In the genomic region with DNA sequence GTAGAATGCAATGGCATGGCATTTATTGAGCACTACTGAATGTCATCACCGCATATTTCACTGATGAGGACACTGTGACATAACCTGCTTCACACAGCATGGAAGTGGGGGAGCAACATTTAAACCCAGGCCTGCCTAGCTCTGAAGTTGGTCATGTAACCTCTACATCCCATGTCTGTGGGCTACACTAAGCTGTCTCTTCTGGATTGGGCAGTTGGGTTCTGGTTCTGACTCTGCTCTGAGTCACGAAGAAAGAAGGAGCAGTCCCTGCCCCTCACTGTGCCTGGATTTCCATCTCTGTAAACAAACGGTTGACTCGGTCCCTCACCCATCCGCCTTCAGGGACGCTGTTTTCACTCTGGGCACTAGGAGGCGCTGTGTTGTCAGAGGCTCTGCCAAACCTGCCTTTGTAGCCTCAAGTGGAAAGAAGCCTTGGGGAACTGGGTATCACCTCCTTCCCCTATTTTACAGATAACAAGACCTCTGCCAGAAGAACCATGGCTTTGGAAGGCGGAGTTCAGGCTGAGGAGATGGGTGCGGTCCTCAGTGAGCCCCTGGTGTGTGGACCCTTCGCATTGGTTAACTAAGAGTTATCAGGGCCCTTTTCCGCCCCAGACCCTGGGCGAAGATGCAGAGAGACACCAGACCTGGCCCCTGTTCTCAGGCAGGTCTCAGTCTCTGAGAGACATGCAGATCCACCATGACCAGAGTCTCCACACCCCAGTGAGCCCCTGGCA, we compare ENCODE assay signal across 8 cellular contexts. TPM values are rescaled to one million over a fixed set of nuclear protein-coding genes. Genes with fewer than 3 reads are reported as not detected.
DNase-seq lines count a peak whose midpoint lies in the region; ATAC-seq and TF ChIP-seq lines count a peak whose summit lies in the region.

No MANE protein-coding gene starts in this region.

- no peak overlapping the region for H3K4me3 Mint-ChIP-seq in activated T-helper 17 cell treated with anti-CD3 and anti-CD28 coated beads, Interleukin-2, amount 50 U/mL, for 72 hours

- H3K27me3 ChIP-seq in psoas muscle (ENCODE audit: insufficient read depth in 3 of 3, low read length in 2 of 3), result no peaks in the 10 kb centered on the region

- H3K27me3 Mint-ChIP-seq in activated T-helper 17 cell treated with anti-CD3 and anti-CD28 coated beads, Interleukin-2, amount 50 U/mL, for 72 hours, result peaks cover 6% of the 10 kb centered on the region

- no peaks in the 10 kb centered on the region for H3K36me3 ChIP-seq in psoas muscle (ENCODE audit: insufficient read depth in 1 of 2, low read depth in 1 of 2)

- ATAC-seq in activated T-helper 17 cell treated with anti-CD3 and anti-CD28 coated beads, Interleukin-2, amount 50 U/mL, for 72 hours (replicated peaks), result peak; percentile 86
- ATAC-seq in psoas muscle (peak in 2 of 4 donors; percentile 40 to 41), GM19467 (IDR thresholded peaks at IDR 0.05; ENCODE audit: unreplicated experiment) (no peak)

- no peaks in the 10 kb centered on the region for H3K36me3 Mint-ChIP-seq in activated T-helper 17 cell treated with anti-CD3 and anti-CD28 coated beads, Interleukin-2, amount 50 U/mL, for 72 hours (ENCODE audit: low read depth)

- H3K4me3 ChIP-seq in psoas muscle, result no peak overlapping the region

- H3K4me1 ChIP-seq in psoas muscle, result no peaks in the 10 kb centered on the region

- H3K27ac Mint-ChIP-seq in activated T-helper 17 cell treated with anti-CD3 and anti-CD28 coated beads, Interleukin-2, amount 50 U/mL, for 72 hours, result no peak overlapping the region

- WGBS in psoas muscle, 3 donors, result 54 to 62% (median 56%) methylated on average over 12 of the region's 12 CpGs

- H3K9me3 ChIP-seq in psoas muscle, result no peaks in the 10 kb centered on the region

- H3K9me3 Mint-ChIP-seq in activated T-helper 17 cell treated with anti-CD3 and anti-CD28 coated beads, Interleukin-2, amount 50 U/mL, for 72 hours, result no peaks in the 10 kb centered on the region

- H3K27ac ChIP-seq in psoas muscle, result no peak overlapping the region

- H3K4me1 Mint-ChIP-seq in activated T-helper 17 cell treated with anti-CD3 and anti-CD28 coated beads, Interleukin-2, amount 50 U/mL, for 72 hours, result no peaks in the 10 kb centered on the region

- peak; percentile 71 for TF ChIP-seq CTCF in psoas muscle (IDR thresholded peaks at IDR 0.05)

- DNase-seq in GF-D8 (lab: John Stamatoyannopoulos, UW) (peak; percentile 16), HuH-7 (ENCODE audit: low spot score) (peak; percentile 73), SHP77 (lab: John Stamatoyannopoulos, UW) (peak; percentile 35 to 71), glomerular visceral epithelial cell (ENCODE audit: extremely low spot score) (peak; percentile 78), psoas muscle (peak; percentile 61 to 74), superior temporal gyrus (ENCODE audit: extremely low spot score) (no peak)

- intact Hi-C loops in psoas muscle (cut with DNase I), result loop anchor here in 1 of 2 donors (5.0 kb wide), 1 partner anchor 37 kb away; no protein-coding TSS in a partner anchor

RNA-seq across cellular contexts. Expression of gene ARHGEF17, which starts 12.6 kb away (rescaled TPM):
- total RNA-seq in activated T-helper 17 cell treated with anti-CD3 and anti-CD28 coated beads, Interleukin-2, amount 50 U/mL, for 72 hours, result under 1 TPM; 0.06 to 0.42 TPM
- 10 to 100 TPM; 10.8 to 38.4 (median 15.5) TPM for total RNA-seq in psoas muscle
- 1 to 10 TPM; 5.7 to 7.9 (median 6.9) TPM for polyA plus RNA-seq in psoas muscle

RNA-seq across cellular contexts. Expression of gene P2RY6, which starts 23.3 kb away (rescaled TPM):
- not detected for total RNA-seq in activated T-helper 17 cell treated with anti-CD3 and anti-CD28 coated beads, Interleukin-2, amount 50 U/mL, for 72 hours
- 1 to 10 TPM in 3 of 4 donors, under 1 TPM in 1; 0.96 to 2.5 (median 1.5) TPM for total RNA-seq in psoas muscle
- polyA plus RNA-seq in psoas muscle, result 1 to 10 TPM in 2 of 3 donors, under 1 TPM in 1; 0.59 to 1.6 (median 1.2) TPM

Comparison
In these comparisons a context has a peak if more than half of its experiments do, and no peak if none do; other contexts are left out.
1. RNA of gene ARHGEF17, which starts 12.6 kb away (total RNA-seq): 10.8 to 38.4 TPM in psoas muscle; 0.06 to 0.42 TPM in activated T-helper 17 cell treated with anti-CD3 and anti-CD28 coated beads, Interleukin-2, amount 50 U/mL, for 72 hours; every median in the first group is over 4 times any median in the second.